10 cellular contexts compared by ENCODE assay signal in genomic region chr4:2402453-2402852, GRCh38. TPM values are rescaled to one million over a fixed set of nuclear protein-coding genes. Genes with fewer than 3 reads are reported as not detected.
DNase-seq lines count a peak whose midpoint lies in the region; ATAC-seq, FAIRE-seq and TF ChIP-seq lines count a peak whose summit lies in the region.
"Had no signal": no experiment of that assay in that cellular context is flagged by ENCODE, and none has a peak within 500 bp of the region (broad histone marks: within the 10 kb centered on the region; RNA-seq: fewer than 3 reads in every experiment).

No MANE protein-coding gene starts in this region.

- peaks cover 4% of the 10 kb centered on the region for H3K79me2 ChIP-seq in endothelial cell of umbilical vein (ENCODE audit: control insufficient read depth, insufficient read depth, low read length)

- H3K9ac ChIP-seq in endothelial cell of umbilical vein (replicated peaks; ENCODE audit: extremely low read depth, insufficient read depth, low read length): no peak overlapping the region

- dilution Hi-C loops in endothelial cell of umbilical vein (cut with MboI; ENCODE audit: extremely low pct_ligation_motif_present, low sequenced_read_pairs): no loop called here

- no peaks in the 10 kb centered on the region for H3K9me1 ChIP-seq in endothelial cell of umbilical vein (replicated peaks; ENCODE audit: control insufficient read depth, extremely low read depth, insufficient read depth, low read length)

- H3K9me3 ChIP-seq in CD8-positive, alpha-beta T cell (ENCODE audit: low read length): no peaks in the 10 kb centered on the region
- H3K9me3 ChIP-seq in SJCRH30 (replicated peaks) (no peaks in the 10 kb centered on the region), endothelial cell of umbilical vein (replicated peaks; ENCODE audit: control insufficient read depth, insufficient read depth, low read length) (no peaks in the 10 kb centered on the region)

- H3K4me1 ChIP-seq in CD8-positive, alpha-beta T cell (ENCODE audit: insufficient read depth, low read length): peaks cover 17% of the 10 kb centered on the region
- H3K4me1 ChIP-seq in SJCRH30 (peaks cover 7% of the 10 kb centered on the region; the same call in 1 of the 2 replicates), endothelial cell of umbilical vein (ENCODE audit: control insufficient read depth, extremely low read depth, insufficient read depth, low read length) (peaks cover 12% of the 10 kb centered on the region)

- FAIRE-seq in endothelial cell of umbilical vein (lab: Jason Lieb, UNC): no peak

- H4K20me1 ChIP-seq in endothelial cell of umbilical vein (replicated peaks; ENCODE audit: control insufficient read depth, extremely low read depth, insufficient read depth, low read length): no peaks in the 10 kb centered on the region

- H3K27ac ChIP-seq in CD8-positive, alpha-beta T cell (ENCODE audit: low read depth, low read length): no peak overlapping the region
- no peak overlapping the region for H3K27ac ChIP-seq in SJCRH30
- H3K27ac ChIP-seq in endothelial cell of umbilical vein (ENCODE audit: insufficient read depth, low read depth, low read length): no peak overlapping the region

- POLR2A ChIA-PET in CD8-positive, alpha-beta T cell (lab: Charles Lee): interaction anchor here (1.3 to 1.9 kb wide), 2 partner anchors 10 to 16 kb away, joined by 4 to 20 read pairs; partner anchors contain the start of gene CFAP99
- POLR2A ChIA-PET in endothelial cell of umbilical vein (lab: Charles Lee): interaction anchor here (1.0 kb wide), 1 partner anchor 11 kb away, joined by 3 read pairs; no protein-coding TSS in a partner anchor

- H3K27ac Mint-ChIP-seq in CD8-positive, alpha-beta T cell: no peak overlapping the region
- no peak overlapping the region for H3K27ac Mint-ChIP-seq in osteocyte (ENCODE audit: unreplicated experiment)

- peak; percentile 48 for ATAC-seq in CD8-positive, alpha-beta T cell
- no peak for ATAC-seq in GM18498 (IDR thresholded peaks at IDR 0.05; ENCODE audit: unreplicated experiment)
- no peak for ATAC-seq in HG03565 (IDR thresholded peaks at IDR 0.05; ENCODE audit: unreplicated experiment)
- ATAC-seq in HG02885 (IDR thresholded peaks at IDR 0.05; ENCODE audit: poor library complexity, unreplicated experiment): no peak

- TF ChIP-seq CTCF in CD8-positive, alpha-beta T cell (IDR thresholded peaks at IDR 0.05): no peak
- TF ChIP-seq CTCF in endothelial cell of umbilical vein (IDR thresholded peaks at IDR 0.05; ENCODE audit: extremely low read depth in 1 of 2, insufficient read depth in 1 of 2, low read depth in 1 of 2, low read length in 2 of 2): no peak
- no peak for TF ChIP-seq CTCF in osteocyte (IDR thresholded peaks at IDR 0.05)

- no TSS peak for BruUV-seq in endothelial cell of umbilical vein (replicated peaks; lab: Mats Ljungman, UMichigan)

- peak overlapping the region; percentile 76 for H2AFZ ChIP-seq in endothelial cell of umbilical vein (ENCODE audit: low read depth, low read length)

- H3K4me2 ChIP-seq in endothelial cell of umbilical vein (ENCODE audit: insufficient read depth, low read length): peak overlapping the region; percentile 27

- intact Hi-C loops in CD8-positive, alpha-beta T cell (cut with DNase I, micrococcal nuclease): no loop called here
- intact Hi-C loops in endothelial cell of umbilical vein (cut with micrococcal nuclease): no loop called here

- peak in 1 of 7 experiments; percentile 21 for DNase-seq in CD8-positive, alpha-beta T cell
- no peak for DNase-seq in SJCRH30
- DNase-seq in endothelial cell of umbilical vein (ENCODE audit: low read depth, low spot score): no peak
- no peak for DNase-seq in osteocyte (ENCODE audit: extremely low spot score, unreplicated experiment)
- DNase-seq in SIG-M5 (lab: John Stamatoyannopoulos, UW): no peak
- DNase-seq: foreskin melanocyte had no signal

- no peaks in the 10 kb centered on the region for H3K9me3 Mint-ChIP-seq in CD8-positive, alpha-beta T cell
- H3K9me3 Mint-ChIP-seq in osteocyte (ENCODE audit: unreplicated experiment): no peaks in the 10 kb centered on the region

- peaks cover 27% of the 10 kb centered on the region for H3K4me1 Mint-ChIP-seq in CD8-positive, alpha-beta T cell (ENCODE audit: low read depth)
- H3K4me1 Mint-ChIP-seq in osteocyte (ENCODE audit: unreplicated experiment): peaks cover 13% of the 10 kb centered on the region

- H3K4me3 Mint-ChIP-seq in CD8-positive, alpha-beta T cell: peak overlapping the region; percentile 80
- peak overlapping the region; percentile 64 for H3K4me3 Mint-ChIP-seq in osteocyte (ENCODE audit: unreplicated experiment)

- no peak for TF ChIP-seq POLR2A in endothelial cell of umbilical vein (IDR thresholded peaks at IDR 0.05; ENCODE audit: low read depth, low read length)

- no peaks in the 10 kb centered on the region for H3K27me3 ChIP-seq in CD8-positive, alpha-beta T cell (ENCODE audit: insufficient read depth, low read length)
- H3K27me3 ChIP-seq in SJCRH30 (peaks cover 2% of the 10 kb centered on the region; the same call in 1 of the 2 replicates), endothelial cell of umbilical vein (ENCODE audit: control insufficient read depth in 2 of 2, insufficient read depth in 2 of 2, low read length in 2 of 2) (no peaks in the 10 kb centered on the region)

- H3K4me3 ChIP-seq in CD8-positive, alpha-beta T cell (ENCODE audit: low read depth, low read length): peak overlapping the region; percentile 56
- H3K4me3 ChIP-seq in SJCRH30 (peak overlapping the region; percentile 9; the same call in 1 of the 2 replicates), endothelial cell of umbilical vein (replicated peaks in 1 of 3; ENCODE audit: insufficient read depth in 1 of 3, low read depth in 1 of 3, low read length in 3 of 3) (no peak overlapping the region)

- CTCF ChIA-PET in CD8-positive, alpha-beta T cell (lab: Charles Lee): interaction anchor here (1.0 kb wide), 2 partner anchors 9 to 16 kb away, joined by 3 read pairs; partner anchors contain the start of genes CFAP99 and ZFYVE28
- CTCF ChIA-PET in endothelial cell of umbilical vein (lab: Charles Lee): interaction anchor here (0.7 to 2.0 kb wide), 8 partner anchors 9 to 182 kb away, joined by 3 to 9 read pairs (median 5); partner anchors contain the start of genes CFAP99, RNF4 and ZFYVE28

- H3K36me3 Mint-ChIP-seq in CD8-positive, alpha-beta T cell: no peaks in the 10 kb centered on the region
- H3K36me3 Mint-ChIP-seq in osteocyte (ENCODE audit: unreplicated experiment): no peaks in the 10 kb centered on the region

- H3K36me3 ChIP-seq in CD8-positive, alpha-beta T cell (ENCODE audit: insufficient read depth, low read length): no peaks in the 10 kb centered on the region
- no peaks in the 10 kb centered on the region for H3K36me3 ChIP-seq in SJCRH30
- no peaks in the 10 kb centered on the region for H3K36me3 ChIP-seq in endothelial cell of umbilical vein (ENCODE audit: control insufficient read depth in 2 of 2, extremely low read depth in 1 of 2, insufficient read depth in 2 of 2, low read length in 2 of 2)

- H3K27me3 Mint-ChIP-seq in CD8-positive, alpha-beta T cell (ENCODE audit: low read depth): peaks cover 8% of the 10 kb centered on the region
- peaks cover 15% of the 10 kb centered on the region for H3K27me3 Mint-ChIP-seq in osteocyte (ENCODE audit: unreplicated experiment)

TF ChIP-seq in endothelial cell of umbilical vein, 7 proteins besides CTCF, POLR2A, EP300 and RAD21:
- TF ChIP-seq MYC (IDR thresholded peaks at IDR 0.05; ENCODE audit: low read depth, low read length) (no peak), GATA2 (IDR thresholded peaks at IDR 0.05; ENCODE audit: insufficient read depth, insufficient read length, low read depth, low read length) (no peak), JUN (IDR thresholded peaks at IDR 0.05; ENCODE audit: borderline replicate concordance, insufficient read depth, insufficient read length, low read depth) (no peak), POLR2AphosphoS5 (IDR thresholded peaks at IDR 0.05; ENCODE audit: insufficient read depth, low read depth, low read length) (no peak), EZH2 (IDR thresholded peaks at IDR 0.05; ENCODE audit: borderline replicate concordance, low read depth, low read length, severe bottlenecking) (no peak), MAX (IDR thresholded peaks at IDR 0.05; ENCODE audit: insufficient read depth, insufficient read length) (no peak), FOS (IDR thresholded peaks at IDR 0.05; ENCODE audit: borderline replicate concordance, insufficient read depth, low read length) (no peak)

RNA-seq across cellular contexts. Expression of gene ZFYVE28, which starts 16.0 kb away (rescaled TPM):
- 10 to 100 TPM; 16.5 to 20.2 TPM for total RNA-seq in CD8-positive, alpha-beta T cell
- total RNA-seq in SJCRH30 (2014; rRNA removed; shearing (Covaris generic)): 0.15 TPM in 1 of 2 replicates, not detected in the other
- total RNA-seq in endothelial cell of umbilical vein: 7.1 and 10.8 TPM in 2 replicates
- polyA plus RNA-seq in endothelial cell of umbilical vein: 5.8 and 7.2 TPM in 2 replicates
- polyA plus RNA-seq in endothelial cell of umbilical vein (2011; cell fraction: cytosol; rRNA removed): 2.9 and 4.4 TPM in 2 replicates
- 19.9 and 20.5 TPM in 2 replicates for polyA plus RNA-seq in endothelial cell of umbilical vein (2011; cell fraction: nucleus; rRNA removed)
- polyA plus RNA-seq in endothelial cell of umbilical vein (2012): 3.4 and 4.1 TPM in 2 replicates
- 13.4 and 19.5 TPM in 2 replicates for polyA minus RNA-seq in endothelial cell of umbilical vein
- 2.8 TPM for polyA minus RNA-seq in endothelial cell of umbilical vein (2011; cell fraction: cytosol; rRNA and poly(A)+ RNA removed)
- polyA minus RNA-seq in endothelial cell of umbilical vein (2011; cell fraction: nucleus; rRNA and poly(A)+ RNA removed): 14.0 and 15.3 TPM in 2 replicates
- total RNA-seq in osteocyte: 3.3 and 3.4 TPM in 2 replicates

RNA-seq across cellular contexts. Expression of gene CFAP99, which starts 16.3 kb away (rescaled TPM):
- under 1 TPM; 0.22 to 0.36 TPM for total RNA-seq in CD8-positive, alpha-beta T cell
- total RNA-seq in SJCRH30 (2014; rRNA removed; shearing (Covaris generic)): not detected in 2 replicates
- total RNA-seq in endothelial cell of umbilical vein (0.12 TPM in 1 of 2 replicates, not detected in the other), osteocyte (not detected in 2 replicates)
- 0.03 TPM in 1 of 2 replicates, not detected in the other for polyA plus RNA-seq in endothelial cell of umbilical vein
- polyA plus RNA-seq in endothelial cell of umbilical vein (2011; cell fraction: cytosol; rRNA removed): not detected in 2 replicates
- not detected in 2 replicates for polyA plus RNA-seq in endothelial cell of umbilical vein (2011; cell fraction: nucleus; rRNA removed)
- 0.15 TPM in 1 of 2 replicates, not detected in the other for polyA plus RNA-seq in endothelial cell of umbilical vein (2012)
- polyA minus RNA-seq in endothelial cell of umbilical vein: not detected in 2 replicates
- not detected for polyA minus RNA-seq in endothelial cell of umbilical vein (2011; cell fraction: cytosol; rRNA and poly(A)+ RNA removed)
- not detected in 2 replicates for polyA minus RNA-seq in endothelial cell of umbilical vein (2011; cell fraction: nucleus; rRNA and poly(A)+ RNA removed)
- total RNA-seq: T-helper 1 cell treated with Interleukin-12 subunit alpha and Interleukin-12 subunit beta and Interleukin-4 antibody, amounts not matched to agents 30 ng/mL and 1 ng/mL, for 36 hours had no signal

Comparison
In these comparisons a context has a peak if more than half of its experiments do, and no peak if none do; other contexts are left out.
1. H3K4me3 ChIP-seq: peak in CD8-positive, alpha-beta T cell (single experiment) and SJCRH30 (single experiment); none in endothelial cell of umbilical vein (0 of 3).